Comparison of ENCODE assay signal across 8 cellular contexts in genomic region chr1:1020415-1021009, GRCh38. TPM values are rescaled to one million over a fixed set of nuclear protein-coding genes. Genes with fewer than 3 reads are reported as not detected.
DNase-seq lines count a peak whose midpoint lies in the region; ATAC-seq lines count a peak whose summit lies in the region.

No MANE protein-coding gene starts in this region.

- H3K36me3 ChIP-seq in iPS-18a (ENCODE audit: control insufficient read depth, low read depth, low read length), result no peaks in the 10 kb centered on the region
- no peaks in the 10 kb centered on the region for H3K36me3 ChIP-seq in subcutaneous abdominal adipose tissue (ENCODE audit: control insufficient read depth in 5 of 5, insufficient read depth in 5 of 5, low read length in 5 of 5)

- H3K9me3 ChIP-seq in iPS-18a (ENCODE audit: control insufficient read depth, low read depth, low read length), result no peaks in the 10 kb centered on the region
- no peaks in the 10 kb centered on the region for H3K9me3 ChIP-seq in subcutaneous abdominal adipose tissue (ENCODE audit: control insufficient read depth in 5 of 5, low read length in 5 of 5)

- H3K4me3 Mint-ChIP-seq in activated T-cell treated with anti-CD3 and anti-CD28 coated beads, Interleukin-2, amount 50 U/mL, for 4 hours, result no peak overlapping the region

- H3K27ac ChIP-seq in iPS-18a (ENCODE audit: low read length), result no peak overlapping the region
- no peak overlapping the region for H3K27ac ChIP-seq in subcutaneous abdominal adipose tissue (ENCODE audit: low read depth, low read length)

- DNase-seq in activated effector memory CD4-positive, alpha-beta T cell treated with anti-CD3 and anti-CD28 coated beads, Interleukin-2, amount 50 U/mL, for 16 hours, result peak; percentile 75
- no peak for DNase-seq in activated effector memory CD4-positive, alpha-beta T cell treated with Interleukin-2 at 50 U/mL for 16 hours
- DNase-seq in activated T-cell treated with anti-CD3 and anti-CD28 coated beads, Interleukin-2, amount 50 U/mL, for 4 hours, result peak; percentile 47
- no peak for DNase-seq in amygdala (lab: John Stamatoyannopoulos, UW)

- peaks cover 5% of the 10 kb centered on the region for H3K27me3 ChIP-seq in iPS-18a (ENCODE audit: control insufficient read depth, insufficient read depth, low read length)
- peaks cover 2 to 10% (median 8%) of the 10 kb centered on the region in 5 donors for H3K27me3 ChIP-seq in subcutaneous abdominal adipose tissue (ENCODE audit: control insufficient read depth in 5 of 5, insufficient read depth in 4 of 5, low read length in 5 of 5)

- peaks cover 2% of the 10 kb centered on the region for H3K36me3 Mint-ChIP-seq in activated T-cell treated with anti-CD3 and anti-CD28 coated beads, Interleukin-2, amount 50 U/mL, for 4 hours (ENCODE audit: insufficient read depth)

- no peaks in the 10 kb centered on the region for H3K27me3 Mint-ChIP-seq in activated T-cell treated with anti-CD3 and anti-CD28 coated beads, Interleukin-2, amount 50 U/mL, for 4 hours (ENCODE audit: low read depth)

- no peaks in the 10 kb centered on the region for H3K9me3 Mint-ChIP-seq in activated T-cell treated with anti-CD3 and anti-CD28 coated beads, Interleukin-2, amount 50 U/mL, for 4 hours

- no peak overlapping the region for H3K9ac ChIP-seq in iPS-18a (ENCODE audit: low read length)
- H3K9ac ChIP-seq in subcutaneous abdominal adipose tissue (ENCODE audit: low read length in 5 of 5), result peak overlapping the region in 1 of 5 donors; percentile 46

- peak overlapping the region; percentile 55 for H3K4me3 ChIP-seq in iPS-18a (ENCODE audit: low read length)
- H3K4me3 ChIP-seq in subcutaneous abdominal adipose tissue (ENCODE audit: low read depth in 1 of 5, low read length in 5 of 5), result peak overlapping the region in 3 of 5 donors; percentile 69 to 72 (median 71)

- ATAC-seq in HG03045 (IDR thresholded peaks at IDR 0.05; ENCODE audit: unreplicated experiment) (peak; percentile 12), HG02610 (IDR thresholded peaks at IDR 0.05; ENCODE audit: unreplicated experiment) (no peak)
- peak in 1 of 2 donors; percentile 23 for ATAC-seq in activated T-cell treated with anti-CD3 and anti-CD28 coated beads, Interleukin-2, amount 50 U/mL, for 4 hours

- H3K4me1 Mint-ChIP-seq in activated T-cell treated with anti-CD3 and anti-CD28 coated beads, Interleukin-2, amount 50 U/mL, for 4 hours (ENCODE audit: low read depth), result peaks cover 10% of the 10 kb centered on the region

- H3K4me1 ChIP-seq in iPS-18a (ENCODE audit: control insufficient read depth, low read depth, low read length), result peaks cover 15% of the 10 kb centered on the region
- peaks cover 0 to 20% (median 13%) of the 10 kb centered on the region in 5 donors for H3K4me1 ChIP-seq in subcutaneous abdominal adipose tissue (ENCODE audit: control insufficient read depth in 5 of 5, insufficient read depth in 5 of 5, low read length in 5 of 5)

RNA-seq across cellular contexts. Expression of gene AGRN, which starts 0.6 kb away (rescaled TPM):
- total RNA-seq in activated T-cell treated with anti-CD3 and anti-CD28 coated beads, Interleukin-2, amount 50 U/mL, for 4 hours, result 10 to 100 TPM; 12.0 to 18.0 (median 15.2) TPM

RNA-seq across cellular contexts. Expression of gene ISG15, which starts 7.2 kb away (rescaled TPM):
- 10 to 100 TPM; 22.3 to 23.7 (median 22.9) TPM for total RNA-seq in activated T-cell treated with anti-CD3 and anti-CD28 coated beads, Interleukin-2, amount 50 U/mL, for 4 hours

RNA-seq across cellular contexts. Expression of gene HES4, which starts 20.6 kb away (rescaled TPM):
- total RNA-seq in activated T-cell treated with anti-CD3 and anti-CD28 coated beads, Interleukin-2, amount 50 U/mL, for 4 hours, result 1 to 10 TPM; 1.3 to 3.0 (median 2.7) TPM

RNA-seq across cellular contexts. Expression of gene PERM1, which starts 38.6 kb away (rescaled TPM):
- total RNA-seq in activated T-cell treated with anti-CD3 and anti-CD28 coated beads, Interleukin-2, amount 50 U/mL, for 4 hours, result not detected

RNA-seq across cellular contexts. Expression of gene RNF223, which starts 53.6 kb away (rescaled TPM):
- under 1 TPM in 1 of 3 donors, not detected in 2; 0.16 TPM for total RNA-seq in activated T-cell treated with anti-CD3 and anti-CD28 coated beads, Interleukin-2, amount 50 U/mL, for 4 hours

Comparison
In these comparisons a context has a peak if more than half of its experiments do, and no peak if none do; other contexts are left out.
1. DNase-seq: peak in activated effector memory CD4-positive, alpha-beta T cell treated with anti-CD3 and anti-CD28 coated beads, Interleukin-2, amount 50 U/mL, for 16 hours (single experiment) and activated T-cell treated with anti-CD3 and anti-CD28 coated beads, Interleukin-2, amount 50 U/mL, for 4 hours (single experiment); none in activated effector memory CD4-positive, alpha-beta T cell treated with Interleukin-2 at 50 U/mL for 16 hours (single experiment) and amygdala (0 of 56).